In the genomic region with DNA sequence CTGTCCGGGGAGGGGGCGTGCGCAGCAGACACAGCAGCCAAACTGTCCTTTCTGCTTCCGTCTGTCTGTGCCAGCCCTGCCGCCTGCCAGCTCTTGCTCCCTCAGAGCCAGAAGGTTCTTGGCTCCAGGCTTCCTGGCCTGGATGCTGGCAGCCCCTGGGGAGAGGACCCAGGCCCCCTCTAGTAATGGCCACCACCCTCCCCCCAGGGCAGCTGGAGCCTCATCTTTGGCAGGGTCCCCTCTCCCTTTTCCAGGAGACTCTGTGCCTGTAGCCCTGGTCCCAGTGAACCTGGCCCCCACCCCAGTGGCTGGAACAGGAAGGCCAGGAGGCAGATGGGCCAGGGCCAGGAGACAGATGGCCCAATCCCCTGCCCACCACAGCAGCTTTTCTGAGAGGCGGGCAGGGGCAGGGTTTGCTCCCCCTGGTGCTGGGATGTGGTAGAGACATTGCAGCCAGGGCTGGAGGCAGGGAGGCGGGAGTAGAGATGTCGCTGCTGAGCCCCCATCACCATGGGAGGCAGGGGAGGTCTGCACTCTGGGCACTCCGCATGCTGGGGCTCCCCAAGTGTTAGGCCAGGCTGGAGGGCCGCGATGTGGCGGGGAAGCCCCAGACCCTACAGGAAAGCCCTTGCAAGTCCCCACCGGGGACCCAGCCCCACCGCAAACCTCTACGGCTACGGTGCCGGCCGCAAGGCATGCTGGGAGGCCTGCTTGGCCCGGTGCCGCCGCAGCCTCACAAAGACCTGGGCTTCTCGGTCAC, we compare ENCODE assay signal across 8 cellular contexts. TPM values are rescaled to one million over a fixed set of nuclear protein-coding genes. Genes with fewer than 3 reads are reported as not detected.
DNase-seq lines count a peak whose midpoint lies in the region; ATAC-seq and TF ChIP-seq lines count a peak whose summit lies in the region.

No MANE protein-coding gene starts in this region.

- DNase-seq in AG10803 (ENCODE audit: low read depth) (peak; percentile 40), HEK293T (ENCODE audit: extremely low spot score) (peak; percentile 91), NT2/D1 (ENCODE audit: low read depth, low spot score) (no peak), esophagus muscularis mucosa (ENCODE audit: extremely low spot score) (no peak), natural killer cell (peak; percentile 79), substantia nigra (lab: John Stamatoyannopoulos, UW) (peak in 47 of 49 donors; percentile 28 to 89 (median 61))
- DNase-seq in activated T-cell treated with anti-CD3 and anti-CD28 coated beads, Interleukin-2, amount 50 U/mL, for 72 hours, result peak; percentile 77 to 78

- WGBS in esophagus muscularis mucosa, result 31% methylated on average over 8 of the region's 22 CpGs

- no peaks in the 10 kb centered on the region for H3K9me3 Mint-ChIP-seq in activated T-cell treated with anti-CD3 and anti-CD28 coated beads, Interleukin-2, amount 50 U/mL, for 72 hours
- no peaks in the 10 kb centered on the region for H3K9me3 Mint-ChIP-seq in natural killer cell

- H3K27me3 ChIP-seq in NT2/D1 (ENCODE audit: insufficient read depth, insufficient read length), result no peaks in the 10 kb centered on the region
- no peaks in the 10 kb centered on the region for H3K27me3 ChIP-seq in esophagus muscularis mucosa

- H3K27me3 Mint-ChIP-seq in activated T-cell treated with anti-CD3 and anti-CD28 coated beads, Interleukin-2, amount 50 U/mL, for 72 hours (ENCODE audit: low read depth), result no peaks in the 10 kb centered on the region
- no peaks in the 10 kb centered on the region for H3K27me3 Mint-ChIP-seq in natural killer cell (ENCODE audit: low read depth in 2 of 2)

- H3K4me3 ChIP-seq in AG10803 (ENCODE audit: low read length), result peak overlapping the region; percentile 30; the same call in 1 of the 2 replicates
- no peak overlapping the region for H3K4me3 ChIP-seq in NT2/D1 (ENCODE audit: insufficient read length, low read depth)
- H3K4me3 ChIP-seq in esophagus muscularis mucosa, result peak overlapping the region; percentile 48 to 53 (median 49)

- no peak for TF ChIP-seq POLR2A in esophagus muscularis mucosa (IDR thresholded peaks at IDR 0.05; ENCODE audit: low read depth)

- H3K36me3 Mint-ChIP-seq in activated T-cell treated with anti-CD3 and anti-CD28 coated beads, Interleukin-2, amount 50 U/mL, for 72 hours (ENCODE audit: insufficient read depth in 2 of 2), result peaks cover 0 to 5% of the 10 kb centered on the region in 2 donors
- H3K36me3 Mint-ChIP-seq in natural killer cell, result no peaks in the 10 kb centered on the region

- peak; percentile 77 to 81 for ATAC-seq in activated T-cell treated with anti-CD3 and anti-CD28 coated beads, Interleukin-2, amount 50 U/mL, for 72 hours (replicated peaks in 1 of 2)
- peak; percentile 71 to 78 (median 77) for ATAC-seq in natural killer cell
- ATAC-seq in HG03097 (IDR thresholded peaks at IDR 0.05; ENCODE audit: low FRiP score, unreplicated experiment), result no peak

- peaks cover 16% of the 10 kb centered on the region for H3K4me1 Mint-ChIP-seq in activated T-cell treated with anti-CD3 and anti-CD28 coated beads, Interleukin-2, amount 50 U/mL, for 72 hours (ENCODE audit: low read depth)
- peaks cover 13 to 28% of the 10 kb centered on the region in 2 donors for H3K4me1 Mint-ChIP-seq in natural killer cell

- H3K36me3 ChIP-seq in NT2/D1 (ENCODE audit: insufficient read depth, insufficient read length, low read length) (peaks cover 50% of the 10 kb centered on the region), esophagus muscularis mucosa (peaks cover 0 to 70% (median 48%) of the 10 kb centered on the region in 4 donors)

- CTCF ChIA-PET in HEK293T (lab: Yijun Ruan, JAX), result interaction anchor here (0.5 to 1.8 kb wide), 10 partner anchors 9 to 513 kb away, joined by 3 to 4 read pairs (median 4); a partner anchor contains a TSS

- H3K4me1 ChIP-seq in NT2/D1 (ENCODE audit: insufficient read depth, insufficient read length), result peaks cover 45% of the 10 kb centered on the region
- H3K4me1 ChIP-seq in esophagus muscularis mucosa, result peaks cover 28 to 40% (median 32%) of the 10 kb centered on the region in 4 donors

- peak overlapping the region; percentile 61 for H3K9ac ChIP-seq in NT2/D1 (ENCODE audit: insufficient read length, low read depth)

- POLR2A ChIA-PET in HEK293T (lab: Yijun Ruan, JAX), result interaction anchor here (0.9 to 3.6 kb wide), 7 partner anchors 11 to 73 kb away, joined by 3 to 23 read pairs (median 4); a partner anchor contains a TSS

- no peak overlapping the region for H3K27ac Mint-ChIP-seq in activated T-cell treated with anti-CD3 and anti-CD28 coated beads, Interleukin-2, amount 50 U/mL, for 72 hours
- peak overlapping the region; percentile 86 to 94 for H3K27ac Mint-ChIP-seq in natural killer cell

- peak overlapping the region; percentile 62 to 71 for H3K4me3 Mint-ChIP-seq in activated T-cell treated with anti-CD3 and anti-CD28 coated beads, Interleukin-2, amount 50 U/mL, for 72 hours
- H3K4me3 Mint-ChIP-seq in natural killer cell, result peak overlapping the region; percentile 45

- H3K9me3 ChIP-seq in NT2/D1 (ENCODE audit: insufficient read depth, low read length), result no peaks in the 10 kb centered on the region
- no peaks in the 10 kb centered on the region for H3K9me3 ChIP-seq in esophagus muscularis mucosa

- intact Hi-C loops in esophagus muscularis mucosa (cut with DNase I), result loop anchor here (10.0 kb wide), 1 partner anchor 63 kb away; a partner anchor contains a TSS
- intact Hi-C loops in natural killer cell (cut with micrococcal nuclease), result no loop called here

- H3K27ac ChIP-seq in esophagus muscularis mucosa (replicated peaks in 1 of 4) (peak overlapping the region; percentile 73 to 84 (median 78)), substantia nigra (ENCODE audit: low read depth, low read length, poor library complexity, severe bottlenecking) (peak overlapping the region; percentile 71)

- no peak for TF ChIP-seq EP300 in esophagus muscularis mucosa (IDR thresholded peaks at IDR 0.05)

- TF ChIP-seq CTCF in AG10803 (conservative IDR thresholded peaks at IDR 0.05; ENCODE audit: low read length), result peak; percentile 61
- peak; percentile 69 to 78 (median 71) for TF ChIP-seq CTCF in esophagus muscularis mucosa (IDR thresholded peaks at IDR 0.05)
- TF ChIP-seq CTCF in natural killer cell (IDR thresholded peaks at IDR 0.05), result peak; percentile 67

TF ChIP-seq in HEK293T, 16 proteins besides CTCF, POLR2A, EP300 and RAD21:
- TF ChIP-seq SP1 (IDR thresholded peaks at IDR 0.05), result no peak
- no peak for TF ChIP-seq ZNF384 (IDR thresholded peaks at IDR 0.05)
- TF ChIP-seq ARNT (IDR thresholded peaks at IDR 0.05), result no peak
- TF ChIP-seq ELF4 (IDR thresholded peaks at IDR 0.05), result no peak
- TF ChIP-seq CTBP1 (IDR thresholded peaks at IDR 0.05; ENCODE audit: borderline replicate concordance), result no peak
- TF ChIP-seq SUZ12 (IDR thresholded peaks at IDR 0.05), result no peak
- no peak for TF ChIP-seq NFRKB (IDR thresholded peaks at IDR 0.05)
- TF ChIP-seq LEF1 (IDR thresholded peaks at IDR 0.05; ENCODE audit: borderline replicate concordance), result no peak
- TF ChIP-seq FOXM1 (IDR thresholded peaks at IDR 0.05; ENCODE audit: borderline replicate concordance), result no peak
- no peak for TF ChIP-seq FOXA1 (IDR thresholded peaks at IDR 0.05)
- no peak; the same call in 1 of the 2 replicates for TF ChIP-seq HDGF (IDR thresholded peaks at IDR 0.05; ENCODE audit: borderline replicate concordance)
- no peak for TF ChIP-seq FOXK2 (IDR thresholded peaks at IDR 0.05)
- no peak for TF ChIP-seq L3MBTL2 (conservative IDR thresholded peaks at IDR 0.05)
- no peak for TF ChIP-seq TARDBP (IDR thresholded peaks at IDR 0.05)
- TF ChIP-seq, protein P1, sequence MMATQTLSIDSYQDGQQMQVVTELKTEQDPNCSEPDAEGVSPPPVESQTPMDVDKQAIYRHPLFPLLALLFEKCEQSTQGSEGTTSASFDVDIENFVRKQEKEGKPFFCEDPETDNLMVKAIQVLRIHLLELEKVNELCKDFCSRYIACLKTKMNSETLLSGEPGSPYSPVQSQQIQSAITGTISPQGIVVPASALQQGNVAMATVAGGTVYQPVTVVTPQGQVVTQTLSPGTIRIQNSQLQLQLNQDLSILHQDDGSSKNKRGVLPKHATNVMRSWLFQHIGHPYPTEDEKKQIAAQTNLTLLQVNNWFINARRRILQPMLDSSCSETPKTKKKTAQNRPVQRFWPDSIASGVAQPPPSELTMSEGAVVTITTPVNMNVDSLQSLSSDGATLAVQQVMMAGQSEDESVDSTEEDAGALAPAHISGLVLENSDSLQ (IDR thresholded peaks at IDR 0.05), result no peak
- no peak for TF ChIP-seq BHLHE40 (IDR thresholded peaks at IDR 0.05; ENCODE audit: borderline replicate concordance)

RNA-seq across cellular contexts. Expression of a gene that starts 16.7 kb away (rescaled TPM):
- total RNA-seq in activated T-cell treated with anti-CD3 and anti-CD28 coated beads, Interleukin-2, amount 50 U/mL, for 72 hours, result 10 to 100 TPM; 89.0 to 97.6 TPM
- 1 to 10 TPM; 5.9 to 10.0 (median 9.0) TPM for total RNA-seq in esophagus muscularis mucosa
- total RNA-seq in natural killer cell, result 100 to 1,000 TPM; 269 to 279 (median 277) TPM

RNA-seq across cellular contexts. Expression of a gene that starts 27.7 kb away (rescaled TPM):
- 100 to 1,000 TPM in 1 of 2 donors, 10 to 100 TPM in 1; 90.2 to 109 TPM for total RNA-seq in activated T-cell treated with anti-CD3 and anti-CD28 coated beads, Interleukin-2, amount 50 U/mL, for 72 hours
- total RNA-seq in esophagus muscularis mucosa, result 10 to 100 TPM; 48.2 to 95.8 (median 85.2) TPM
- 100 to 1,000 TPM in 1 of 3 donors, 10 to 100 TPM in 2; 81.1 to 106 (median 95.2) TPM for total RNA-seq in natural killer cell

RNA-seq across cellular contexts. Expression of a gene that starts 42.9 kb away (rescaled TPM):
- 10 to 100 TPM; 20.7 to 22.6 TPM for total RNA-seq in activated T-cell treated with anti-CD3 and anti-CD28 coated beads, Interleukin-2, amount 50 U/mL, for 72 hours
- 10 to 100 TPM; 18.0 to 23.7 (median 20.0) TPM for total RNA-seq in esophagus muscularis mucosa
- 10 to 100 TPM; 44.2 to 51.3 (median 44.5) TPM for total RNA-seq in natural killer cell

RNA-seq across cellular contexts. Expression of a gene that starts 50.9 kb away (rescaled TPM):
- total RNA-seq in activated T-cell treated with anti-CD3 and anti-CD28 coated beads, Interleukin-2, amount 50 U/mL, for 72 hours, result 10 to 100 TPM; 16.5 to 24.1 TPM
- 100 to 1,000 TPM in 1 of 4 donors, 10 to 100 TPM in 3; 67.8 to 147 (median 81.9) TPM for total RNA-seq in esophagus muscularis mucosa
- 1 to 10 TPM; 1.2 to 2.5 (median 2.0) TPM for total RNA-seq in natural killer cell

Comparison
In these comparisons a context has a peak if more than half of its experiments do, and no peak if none do; other contexts are left out.
1. DNase-seq: peak in AG10803 (single experiment), HEK293T (single experiment), activated T-cell treated with anti-CD3 and anti-CD28 coated beads, Interleukin-2, amount 50 U/mL, for 72 hours (2 of 2), natural killer cell (single experiment) and substantia nigra (47 of 49); none in NT2/D1 (single experiment) and esophagus muscularis mucosa (single experiment).
2. RNA of a gene that starts 16.7 kb away (total RNA-seq): 269 to 279 TPM in natural killer cell and 89.0 to 97.6 TPM in activated T-cell treated with anti-CD3 and anti-CD28 coated beads, Interleukin-2, amount 50 U/mL, for 72 hours; 5.9 to 10.0 TPM in esophagus muscularis mucosa; every median in the first group is over 4 times any median in the second.
3. Peak in every context shown above with its lines, with median percentiles within 50 percentile points of each other: CTCF ChIP-seq.